ENCODE assay signal across 8 cellular contexts in genomic region chr2:27663463-27664244, GRCh38. TPM values are rescaled to one million over a fixed set of nuclear protein-coding genes. Genes with fewer than 3 reads are reported as not detected.
DNase-seq lines count a peak whose midpoint lies in the region; ATAC-seq and TF ChIP-seq lines count a peak whose summit lies in the region.

A gene with protein sequence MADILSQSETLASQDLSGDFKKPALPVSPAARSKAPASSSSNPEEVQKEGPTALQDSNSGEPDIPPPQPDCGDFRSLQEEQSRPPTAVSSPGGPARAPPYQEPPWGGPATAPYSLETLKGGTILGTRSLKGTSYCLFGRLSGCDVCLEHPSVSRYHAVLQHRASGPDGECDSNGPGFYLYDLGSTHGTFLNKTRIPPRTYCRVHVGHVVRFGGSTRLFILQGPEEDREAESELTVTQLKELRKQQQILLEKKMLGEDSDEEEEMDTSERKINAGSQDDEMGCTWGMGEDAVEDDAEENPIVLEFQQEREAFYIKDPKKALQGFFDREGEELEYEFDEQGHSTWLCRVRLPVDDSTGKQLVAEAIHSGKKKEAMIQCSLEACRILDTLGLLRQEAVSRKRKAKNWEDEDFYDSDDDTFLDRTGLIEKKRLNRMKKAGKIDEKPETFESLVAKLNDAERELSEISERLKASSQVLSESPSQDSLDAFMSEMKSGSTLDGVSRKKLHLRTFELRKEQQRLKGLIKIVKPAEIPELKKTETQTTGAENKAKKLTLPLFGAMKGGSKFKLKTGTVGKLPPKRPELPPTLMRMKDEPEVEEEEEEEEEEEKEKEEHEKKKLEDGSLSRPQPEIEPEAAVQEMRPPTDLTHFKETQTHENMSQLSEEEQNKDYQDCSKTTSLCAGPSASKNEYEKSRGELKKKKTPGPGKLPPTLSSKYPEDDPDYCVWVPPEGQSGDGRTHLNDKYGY (plus strand): TSS chr2:27663889. CDS start chr2:27663915, 26 bp downstream.
A gene with protein sequence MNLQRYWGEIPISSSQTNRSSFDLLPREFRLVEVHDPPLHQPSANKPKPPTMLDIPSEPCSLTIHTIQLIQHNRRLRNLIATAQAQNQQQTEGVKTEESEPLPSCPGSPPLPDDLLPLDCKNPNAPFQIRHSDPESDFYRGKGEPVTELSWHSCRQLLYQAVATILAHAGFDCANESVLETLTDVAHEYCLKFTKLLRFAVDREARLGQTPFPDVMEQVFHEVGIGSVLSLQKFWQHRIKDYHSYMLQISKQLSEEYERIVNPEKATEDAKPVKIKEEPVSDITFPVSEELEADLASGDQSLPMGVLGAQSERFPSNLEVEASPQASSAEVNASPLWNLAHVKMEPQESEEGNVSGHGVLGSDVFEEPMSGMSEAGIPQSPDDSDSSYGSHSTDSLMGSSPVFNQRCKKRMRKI (minus strand): TSS chr2:27663614. CDS start chr2:27662192, 1,422 bp downstream.

- H3K27ac Mint-ChIP-seq in activated CD4-positive, alpha-beta T cell treated with anti-CD3 and anti-CD28 coated beads for 36 hours = peak within 1 kb of the TSS; percentile 100

- H3K36me3 Mint-ChIP-seq in activated CD4-positive, alpha-beta T cell treated with anti-CD3 and anti-CD28 coated beads for 36 hours (ENCODE audit: low read depth) = peaks cover 31% of the 10 kb centered on the region

- H3K9me3 ChIP-seq in colonic mucosa = no peaks in the 10 kb centered on the region

- H3K9ac ChIP-seq in colonic mucosa (ENCODE audit: low read depth in 2 of 2, low read length in 2 of 2) = peak within 1 kb of the TSS; percentile 87 to 90

- H3K9me3 Mint-ChIP-seq in activated CD4-positive, alpha-beta T cell treated with anti-CD3 and anti-CD28 coated beads for 36 hours (ENCODE audit: low read depth) = no peaks in the 10 kb centered on the region

- H3K4me3 Mint-ChIP-seq in activated CD4-positive, alpha-beta T cell treated with anti-CD3 and anti-CD28 coated beads for 36 hours = peak within 1 kb of the TSS; percentile 98

- CTCF ChIA-PET in activated CD4-positive, alpha-beta T cell treated with anti-CD3 and anti-CD28 coated beads for 36 hours (lab: Charles Lee) = interaction anchor here (0.8 to 6.8 kb wide), 4 partner anchors 9 to 294 kb away, joined by 3 to 47 read pairs (median 3); no protein-coding TSS in a partner anchor

- ATAC-seq in GM19025 (IDR thresholded peaks at IDR 0.05; ENCODE audit: low read depth, unreplicated experiment) (peak; percentile 72), HG03378 (IDR thresholded peaks at IDR 0.05; ENCODE audit: unreplicated experiment) (peak; percentile 67)
- peak; percentile 81 for ATAC-seq in activated CD4-positive, alpha-beta T cell treated with anti-CD3 and anti-CD28 coated beads for 36 hours

- no peaks in the 10 kb centered on the region for H3K27me3 Mint-ChIP-seq in activated CD4-positive, alpha-beta T cell treated with anti-CD3 and anti-CD28 coated beads for 36 hours

- peaks cover 10% of the 10 kb centered on the region for H3K4me1 ChIP-seq in colonic mucosa

- H3K27ac ChIP-seq in colonic mucosa = peak within 1 kb of the TSS; percentile 85

- peaks cover 42% of the 10 kb centered on the region for H3K4me1 Mint-ChIP-seq in activated CD4-positive, alpha-beta T cell treated with anti-CD3 and anti-CD28 coated beads for 36 hours

- H3K27me3 ChIP-seq in colonic mucosa = no peaks in the 10 kb centered on the region

- intact Hi-C loops in activated CD4-positive, alpha-beta T cell treated with anti-CD3 and anti-CD28 coated beads for 36 hours (cut with DNase I, micrococcal nuclease) = loop anchor here (1.0 to 10.0 kb wide), 14 partner anchors 19 to 1231 kb away; partner anchors contain the start of genes CCDC121 (in 2 of the 2), GPN1 (in 2 of the 2), ZNF513 (in 2 of the 2) and BABAM2 (in 1 of the 2)
- intact Hi-C loops in colonic mucosa (cut with DNase I) = no loop called here

- H3K4me3 ChIP-seq in colonic mucosa = peak within 1 kb of the TSS; percentile 97

- TF ChIP-seq CTCF in colonic mucosa (IDR thresholded peaks at IDR 0.05) = no peak

- POLR2A ChIA-PET in activated CD4-positive, alpha-beta T cell treated with anti-CD3 and anti-CD28 coated beads for 36 hours (lab: Charles Lee) = interaction anchor here (0.7 to 1.9 kb wide), 3 partner anchors 19 to 35 kb away, joined by 3 to 12 read pairs (median 4); partner anchors contain the start of genes CCDC121 and GPN1

- peaks cover 4% of the 10 kb centered on the region for H3K36me3 ChIP-seq in colonic mucosa

- peak; percentile 68 for DNase-seq in AG08396 (ENCODE audit: low spot score)
- DNase-seq in NCI-H510A (lab: John Stamatoyannopoulos, UW) = peak; percentile 74
- peak; percentile 80 for DNase-seq in activated CD4-positive, alpha-beta T cell treated with anti-CD3 and anti-CD28 coated beads for 36 hours
- peak; percentile 78 for DNase-seq in colonic mucosa
- peak; percentile 85 for DNase-seq in kidney tubule cell (ENCODE audit: low spot score)
- peak; percentile 49 to 56 (median 51) for DNase-seq in stimulated activated CD4-positive, alpha-beta T cell treated with anti-CD3 and anti-CD28 coated beads, Interleukin-1b, Interleukin-23, amount 100 ng/mL, for 24 hours (ENCODE audit: low read depth in 4 of 4, low spot score in 1 of 4)

RNA-seq across cellular contexts. Expression of the first gene that starts in this region (rescaled TPM):
- 10 to 100 TPM; 23.8 to 25.3 TPM for total RNA-seq in activated CD4-positive, alpha-beta T cell treated with anti-CD3 and anti-CD28 coated beads for 36 hours
- 10 to 100 TPM; 16.1 to 17.1 TPM for total RNA-seq in colonic mucosa

RNA-seq across cellular contexts. Expression of the second gene that starts in this region (rescaled TPM):
- 10 to 100 TPM; 23.7 to 26.1 TPM for total RNA-seq in activated CD4-positive, alpha-beta T cell treated with anti-CD3 and anti-CD28 coated beads for 36 hours
- total RNA-seq in colonic mucosa = 10 to 100 TPM; 20.8 to 23.9 TPM

Comparison
In these comparisons a context has a peak if more than half of its experiments do, and no peak if none do; other contexts are left out.
1. Peak in every context shown above with its lines: DNase-seq, ATAC-seq, H3K4me3 ChIP-seq and H3K27ac ChIP-seq.